Comparison of ENCODE assay signal across 1 cellular context in genomic region chr11:10488121-10488580, GRCh38.
TF ChIP-seq lines count a peak whose summit lies in the region.

No MANE protein-coding gene starts in this region.

TF ChIP-seq in IMR-90, 13 proteins besides CTCF, POLR2A, EP300 and RAD21 (continued from another document):
- TF ChIP-seq ELK1 (IDR thresholded peaks at IDR 0.05; ENCODE audit: borderline replicate concordance, low read depth, low read length) (no peak), NFE2L2 (IDR thresholded peaks at IDR 0.05; ENCODE audit: low read depth, low read length) (no peak)
TF ChIP-seq in IMR-90: peak in this region for 0.
